1 cellular context compared by ENCODE assay signal in genomic region chr11:116310215-116310614, GRCh38.
TF ChIP-seq lines count a peak whose summit lies in the region.

No MANE protein-coding gene starts in this region.

TF ChIP-seq in SK-N-SH, 30 proteins besides CTCF, POLR2A, EP300 and RAD21 (continued from another document):
- no peak for TF ChIP-seq YY1 (IDR thresholded peaks at IDR 0.05; ENCODE audit: low read depth)
- peak; percentile 90 for TF ChIP-seq NFIC (IDR thresholded peaks at IDR 0.05; ENCODE audit: borderline replicate concordance)
- peak; percentile 87 for TF ChIP-seq TCF12 (IDR thresholded peaks at IDR 0.05)
- no peak for TF ChIP-seq MXI1 (IDR thresholded peaks at IDR 0.05; ENCODE audit: low read depth, low read length)
- no peak for TF ChIP-seq USF2 (IDR thresholded peaks at IDR 0.05; ENCODE audit: borderline replicate concordance, low read depth, low read length)
- TF ChIP-seq, protein P1, sequence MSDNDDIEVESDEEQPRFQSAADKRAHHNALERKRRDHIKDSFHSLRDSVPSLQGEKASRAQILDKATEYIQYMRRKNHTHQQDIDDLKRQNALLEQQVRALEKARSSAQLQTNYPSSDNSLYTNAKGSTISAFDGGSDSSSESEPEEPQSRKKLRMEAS (IDR thresholded peaks at IDR 0.05; ENCODE audit: low read depth): peak; percentile 53; the same call in 1 of the 2 replicates
- peak; percentile 45; the same call in 1 of the 2 replicates for TF ChIP-seq JUND (IDR thresholded peaks at IDR 0.05)
